12 cellular contexts compared by ENCODE assay signal in genomic region chr11:46895821-46896220, GRCh38. TPM values are rescaled to one million over a fixed set of nuclear protein-coding genes. Genes with fewer than 3 reads are reported as not detected.
DNase-seq lines count a peak whose midpoint lies in the region; ATAC-seq and TF ChIP-seq lines count a peak whose summit lies in the region.
"Had no signal": no experiment of that assay in that cellular context is flagged by ENCODE, and none has a peak within 500 bp of the region (broad histone marks: within the 10 kb centered on the region; RNA-seq: fewer than 3 reads in every experiment).

No MANE protein-coding gene starts in this region.

- H3K79me2 ChIP-seq in GM23248 (ENCODE audit: insufficient read depth), result no peaks in the 10 kb centered on the region
- H3K79me2 ChIP-seq: parathyroid adenoma had no signal

- no peak overlapping the region for H3K9ac ChIP-seq in GM23248
- H3K9ac ChIP-seq: parathyroid adenoma had no signal

- no peak for TF ChIP-seq POLR2A in gastrocnemius medialis (IDR thresholded peaks at IDR 0.05)
- no peak for TF ChIP-seq POLR2A in uterus (IDR thresholded peaks at IDR 0.05)

- no peaks in the 10 kb centered on the region for H4K20me1 ChIP-seq in GM23248 (ENCODE audit: insufficient read depth)

- no peak overlapping the region for H3K4me3 ChIP-seq in GM23248
- no peak overlapping the region for H3K4me3 ChIP-seq in gastrocnemius medialis
- no peak overlapping the region for H3K4me3 ChIP-seq in uterus
- H3K4me3 ChIP-seq: SJSA1 had no signal

- WGBS in GM23248 (ENCODE audit: low coverage in 1 of 2, low lambda C conversion rate in 2 of 2, missing lambda C conversion rate in 2 of 2), 2 experiments, result 63 to 70% methylated on average over 9 to 10 of the region's 10 CpGs

- H3K4me1 ChIP-seq in GM23248 (ENCODE audit: insufficient read depth), result no peaks in the 10 kb centered on the region
- peaks cover 6 to 12% of the 10 kb centered on the region in 2 donors for H3K4me1 ChIP-seq in gastrocnemius medialis
- H3K4me1 ChIP-seq in uterus, result no peaks in the 10 kb centered on the region
- H3K4me1 ChIP-seq: parathyroid adenoma, SJSA1 had no signal

- no peak overlapping the region for H3K4me2 ChIP-seq in GM23248 (ENCODE audit: unreplicated experiment)

- H2AFZ ChIP-seq in GM23248, result no peak overlapping the region
- H2AFZ ChIP-seq: parathyroid adenoma had no signal

- no peaks in the 10 kb centered on the region for H3F3A ChIP-seq in GM23248 (ENCODE audit: insufficient read depth)

- TF ChIP-seq CTCF in gastrocnemius medialis (IDR thresholded peaks at IDR 0.05 in 4 of 5, conservative IDR thresholded peaks at IDR 0.05 in 1 of 5) (no peak), uterus (IDR thresholded peaks at IDR 0.05) (no peak)

- H3K36me3 ChIP-seq in GM23248 (ENCODE audit: low read depth) (no peaks in the 10 kb centered on the region), gastrocnemius medialis (peaks cover 0 to 43% of the 10 kb centered on the region in 2 donors), uterus (no peaks in the 10 kb centered on the region)
- H3K36me3 ChIP-seq: SJSA1 had no signal

- no peak overlapping the region for H3K27ac ChIP-seq in GM23248
- peak overlapping the region; percentile 5 for H3K27ac ChIP-seq in angular gyrus (ENCODE audit: low read depth, low read length)
- H3K27ac ChIP-seq in gastrocnemius medialis, result peak overlapping the region in 1 of 4 donors; percentile 41
- no peak overlapping the region for H3K27ac ChIP-seq in uterus
- H3K27ac ChIP-seq: C4-2B, parathyroid adenoma, SJSA1 had no signal

- no peaks in the 10 kb centered on the region for H3K27me3 ChIP-seq in GM23248 (replicated peaks; ENCODE audit: insufficient read depth)
- H3K27me3 ChIP-seq in gastrocnemius medialis, result no peaks in the 10 kb centered on the region
- H3K27me3 ChIP-seq in uterus, result no peaks in the 10 kb centered on the region
- H3K27me3 ChIP-seq: SJSA1 had no signal

- H3K9me2 ChIP-seq in GM23248 (ENCODE audit: insufficient read depth), result no peaks in the 10 kb centered on the region

- H3K9me3 ChIP-seq in GM23248 (ENCODE audit: low read depth) (no peaks in the 10 kb centered on the region), gastrocnemius medialis (no peaks in the 10 kb centered on the region), uterus (no peaks in the 10 kb centered on the region)
- H3K9me3 ChIP-seq: SJSA1 had no signal

- DNase-seq in GM23248 (peak; percentile 33), hypothalamus (lab: John Stamatoyannopoulos, UW) (peak in 33 of 51 donors; percentile 18 to 75 (median 53)), gastrocnemius medialis (peak; percentile 55 to 88), uterus (no peak), UCSD-AML1 (lab: John Stamatoyannopoulos, UW; ENCODE audit: unreplicated experiment) (no peak)
- DNase-seq: activated T-cell treated with anti-CD3 and anti-CD28 coated beads, Interleukin-2, amount 50 U/mL, for 1 hour had no signal

- in situ Hi-C loops in GM23248 (cut with MboI), result no loop called here
- in situ Hi-C loops in gastrocnemius medialis (cut with MboI; ENCODE audit: low sequenced_read_pairs in 4 of 4), result loop anchor here in 2 of 4 donors (25.0 kb wide), 1 partner anchor 466 kb away; the partner anchor contains the start of gene MYBPC3 (in 2 of the 2)

- intact Hi-C loops in gastrocnemius medialis (cut with DNase I; ENCODE audit: low total_unique reads), result no loop called here
- intact Hi-C loops in uterus (cut with DNase I; ENCODE audit: low total_unique reads), result no loop called here

- ATAC-seq in gastrocnemius medialis (peak; percentile 83 to 96), HG03196 (IDR thresholded peaks at IDR 0.05; ENCODE audit: unreplicated experiment) (no peak), GM21423 (IDR thresholded peaks at IDR 0.05; ENCODE audit: unreplicated experiment) (no peak)

RNA-seq across cellular contexts. Expression of gene LRP4, which starts 22.5 kb away (rescaled TPM):
- 2.0 and 2.9 TPM in 2 replicates for total RNA-seq in GM23248 (2014; rRNA removed; shearing (Covaris generic))
- 1.4 and 2.0 TPM in 2 replicates for polyA plus RNA-seq in GM23248 (2016; fragmentation: Nextera tagmentation; extraction: Ambion mirVana)
- total RNA-seq in gastrocnemius medialis (10 to 100 TPM in 1 of 4 donors, 1 to 10 TPM in 3; 3.9 to 19.0 (median 6.2) TPM), uterus (10 to 100 TPM in 2 of 4 donors, 1 to 10 TPM in 1, under 1 TPM in 1; 0.77 to 21.2 (median 9.3) TPM)

RNA-seq across cellular contexts. Expression of gene CSTPP1, which starts 40.7 kb away (rescaled TPM):
- total RNA-seq in GM23248 (2014; rRNA removed; shearing (Covaris generic)), result 21.7 and 31.5 TPM in 2 replicates
- polyA plus RNA-seq in GM23248 (2016; fragmentation: Nextera tagmentation; extraction: Ambion mirVana), result 39.9 and 42.4 TPM in 2 replicates
- total RNA-seq in gastrocnemius medialis (1 to 10 TPM; 4.3 to 8.1 (median 6.4) TPM), uterus (10 to 100 TPM in 2 of 4 donors, 1 to 10 TPM in 2; 4.9 to 33.8 (median 19.5) TPM)

RNA-seq across cellular contexts. Expression of gene CKAP5, which starts 49.7 kb away (rescaled TPM):
- 47.6 and 57.7 TPM in 2 replicates for total RNA-seq in GM23248 (2014; rRNA removed; shearing (Covaris generic))
- 35.2 and 43.1 TPM in 2 replicates for polyA plus RNA-seq in GM23248 (2016; fragmentation: Nextera tagmentation; extraction: Ambion mirVana)
- total RNA-seq in gastrocnemius medialis (10 to 100 TPM; 43.6 to 89.6 (median 65.0) TPM), uterus (10 to 100 TPM; 19.7 to 88.8 (median 44.2) TPM)

Comparison
In these comparisons a context has a peak if more than half of its experiments do, and no peak if none do; other contexts are left out.
1. DNase-seq: peak in GM23248 (single experiment), hypothalamus (33 of 51) and gastrocnemius medialis (2 of 2); none in uterus (0 of 2) and UCSD-AML1 (single experiment).
2. ATAC-seq: peak in gastrocnemius medialis (2 of 2); none in HG03196 (single experiment) and GM21423 (single experiment).